In the genomic region with DNA sequence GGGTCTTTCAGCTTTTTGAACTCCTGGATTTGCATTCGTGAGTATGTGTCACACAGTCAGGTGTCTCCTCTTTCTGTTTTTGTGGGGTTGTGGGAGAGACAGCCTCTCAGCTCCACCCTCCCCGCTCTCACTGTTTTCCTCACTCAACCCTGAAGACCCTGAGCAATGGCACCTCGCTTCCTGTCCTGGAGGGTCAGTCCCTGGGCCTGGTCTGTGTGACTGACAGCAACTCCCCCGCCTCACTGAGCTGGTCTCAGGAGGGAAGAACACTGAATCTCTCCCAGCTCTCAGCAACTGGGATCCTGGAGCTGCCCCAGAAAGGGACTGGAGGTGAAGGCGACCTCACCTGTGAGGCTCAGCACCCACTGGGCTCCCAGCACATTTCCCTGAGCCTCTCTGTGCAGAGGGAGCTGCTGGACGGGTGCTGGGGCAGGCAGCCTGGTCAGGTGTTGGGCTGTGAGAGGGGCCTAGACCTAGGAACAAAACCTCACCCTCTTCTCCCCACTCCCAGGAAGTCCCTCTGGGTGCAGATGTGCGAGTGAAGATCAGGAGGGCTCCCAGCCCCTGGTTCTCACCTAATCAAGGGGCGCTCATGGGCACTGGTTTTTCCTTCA, we compare ENCODE assay signal across 18 cellular contexts. TPM values are rescaled to one million over a fixed set of nuclear protein-coding genes. Genes with fewer than 3 reads are reported as not detected.
DNase-seq lines count a peak whose midpoint lies in the region; ATAC-seq and TF ChIP-seq lines count a peak whose summit lies in the region.
"Had no signal": no experiment of that assay in that cellular context is flagged by ENCODE, and none has a peak within 500 bp of the region (broad histone marks: within the 10 kb centered on the region; RNA-seq: fewer than 3 reads in every experiment).

No MANE protein-coding gene starts in this region.

- H3K9me3 ChIP-seq in heart left ventricle (no peaks in the 10 kb centered on the region), duodenal mucosa (ENCODE audit: control insufficient read depth in 1 of 2, low read length in 2 of 2) (no peaks in the 10 kb centered on the region), neutrophil (no peaks in the 10 kb centered on the region), upper lobe of left lung (no peaks in the 10 kb centered on the region), PC-9 (ENCODE audit: insufficient read depth, low read depth) (peaks cover 8% of the 10 kb centered on the region; the same call in 1 of the 2 replicates)
- H3K9me3 ChIP-seq: pancreas had no signal

- H3K27ac ChIP-seq in heart left ventricle (peak overlapping the region in 7 of 12 donors; percentile 1 to 95 (median 19)), duodenal mucosa (ENCODE audit: low read depth, low read length) (peak overlapping the region; percentile 8), neutrophil (peak overlapping the region; percentile 100), upper lobe of left lung (peak overlapping the region; percentile 78 to 89 (median 80)), PC-9 (no peak overlapping the region)
- H3K27ac ChIP-seq: hepatocyte had no signal

- H3K4me2 ChIP-seq in PC-9, result no peak overlapping the region
- H3K4me2 ChIP-seq: hepatocyte had no signal

- H3K36me3 ChIP-seq in heart left ventricle (no peaks in the 10 kb centered on the region), duodenal mucosa (ENCODE audit: control insufficient read depth in 1 of 2, insufficient read depth in 2 of 2, low read length in 2 of 2) (no peaks in the 10 kb centered on the region), neutrophil (no peaks in the 10 kb centered on the region), upper lobe of left lung (no peaks in the 10 kb centered on the region), PC-9 (ENCODE audit: low read depth) (no peaks in the 10 kb centered on the region)
- H3K36me3 ChIP-seq: pancreas had no signal

- CTCF ChIA-PET in PC-9 (lab: Charles Lee), result no interaction called here

- H3K79me2 ChIP-seq in PC-9 (ENCODE audit: low read depth), result no peaks in the 10 kb centered on the region
- H3K79me2 ChIP-seq: hepatocyte had no signal

- TF ChIP-seq EP300 in upper lobe of left lung (IDR thresholded peaks at IDR 0.05), result no peak

- no peak for ATAC-seq in heart left ventricle
- no peak for ATAC-seq in left cardiac atrium
- ATAC-seq in upper lobe of left lung (ENCODE audit: low FRiP score in 2 of 2), result no peak

- H3K4me3 ChIP-seq in heart left ventricle (no peak overlapping the region), duodenal mucosa (ENCODE audit: low read depth in 1 of 2, low read length in 2 of 2) (no peak overlapping the region), neutrophil (ENCODE audit: low read depth in 1 of 2, low read length in 1 of 2) (peak overlapping the region; percentile 51 to 59), upper lobe of left lung (no peak overlapping the region), PC-9 (no peak overlapping the region)
- H3K4me3 ChIP-seq: hepatocyte, pancreas had no signal

- H3K4me1 ChIP-seq in heart left ventricle (peaks cover 0 to 79% (median 0%) of the 10 kb centered on the region in 12 donors), duodenal mucosa (ENCODE audit: control insufficient read depth in 1 of 2, insufficient read depth in 2 of 2, low read length in 2 of 2) (peaks cover 0 to 2% of the 10 kb centered on the region in 2 donors), neutrophil (ENCODE audit: control insufficient read depth in 1 of 2, insufficient read depth in 1 of 2, low read depth in 1 of 2, low read length in 1 of 2) (peaks cover 96 to 98% of the 10 kb centered on the region in 2 experiments), upper lobe of left lung (peaks cover 0 to 19% (median 15%) of the 10 kb centered on the region in 4 donors), PC-9 (replicated peaks; ENCODE audit: insufficient read depth) (no peaks in the 10 kb centered on the region)
- H3K4me1 ChIP-seq: pancreas had no signal

- POLR2A ChIA-PET in PC-9 (lab: Charles Lee; ENCODE audit: unreplicated experiment), result no interaction called here

- BruUV-seq in PC-9 (replicated peaks; lab: Mats Ljungman, UMichigan), result no TSS peak

- TF ChIP-seq POLR2A in heart left ventricle (IDR thresholded peaks at IDR 0.05) (no peak), upper lobe of left lung (IDR thresholded peaks at IDR 0.05) (no peak)

- H3K9ac ChIP-seq in duodenal mucosa (ENCODE audit: low read depth in 1 of 2, low read length in 2 of 2), result no peak overlapping the region

- DNase-seq in heart left ventricle (no peak), left cardiac atrium (no peak), upper lobe of left lung (no peak), PC-9 (no peak), SKM-1 (lab: John Stamatoyannopoulos, UW; ENCODE audit: unreplicated experiment) (no peak), T-helper 1 cell (no peak)
- DNase-seq: activated CD4-positive, alpha-beta T cell treated with anti-CD3 and anti-CD28 coated beads, Interleukin-2, amount 50 U/mL, for 48 hours; activated gamma-delta T cell; GOT3; kidney glomerular epithelial cell; NCI-H1417 treated with DMSO at 0.1 percent for 48 hours; NCI-H2227 treated with DMSO at 0.1 percent for 48 hours; pancreas; stimulated activated naive CD4-positive, alpha-beta T cell treated with Interleukin-2 at 50 U/mL for 16 hours had no signal

- no peaks in the 10 kb centered on the region for H4K20me1 ChIP-seq in PC-9 (ENCODE audit: insufficient read depth)

- TF ChIP-seq CTCF in heart left ventricle (IDR thresholded peaks at IDR 0.05) (no peak), neutrophil (IDR thresholded peaks at IDR 0.05) (no peak), upper lobe of left lung (IDR thresholded peaks at IDR 0.05) (no peak), PC-9 (conservative IDR thresholded peaks at IDR 0.05) (no peak)

- peaks cover 0 to 43% (median 0%) of the 10 kb centered on the region in 9 donors for H3K27me3 ChIP-seq in heart left ventricle
- H3K27me3 ChIP-seq in duodenal mucosa (ENCODE audit: control insufficient read depth in 1 of 2, insufficient read depth in 2 of 2, low read length in 2 of 2), result no peaks in the 10 kb centered on the region
- no peaks in the 10 kb centered on the region for H3K27me3 ChIP-seq in neutrophil
- no peaks in the 10 kb centered on the region for H3K27me3 ChIP-seq in upper lobe of left lung
- peaks cover 95% of the 10 kb centered on the region for H3K27me3 ChIP-seq in PC-9 (ENCODE audit: insufficient read depth, low read depth)
- H3K27me3 ChIP-seq: hepatocyte had no signal

- no peaks in the 10 kb centered on the region for H3K9me2 ChIP-seq in PC-9 (ENCODE audit: insufficient read depth)

- H3F3A ChIP-seq in PC-9 (ENCODE audit: insufficient read depth, low read depth), result no peaks in the 10 kb centered on the region

- WGBS in heart left ventricle, 4 donors, result 76 to 85% (median 79%) methylated on average over 6 to 8 of the region's 8 CpGs
- 72 to 83% methylated on average over 6 to 8 of the region's 8 CpGs for WGBS in upper lobe of left lung, 2 donors

- intact Hi-C loops in heart left ventricle (cut with DNase I) (no loop called here), left cardiac atrium (cut with DNase I) (no loop called here), PC-9 (cut with micrococcal nuclease; ENCODE audit: unreplicated experiment) (no loop called here)

- no peak overlapping the region for H2AFZ ChIP-seq in PC-9
- H2AFZ ChIP-seq: hepatocyte had no signal

RNA-seq across cellular contexts. Expression of a gene that starts 4.2 kb away (rescaled TPM):
- total RNA-seq in heart left ventricle, result 1 to 10 TPM in 3 of 9 donors, under 1 TPM in 4, not detected in 2; 0.51 to 6.1 (median 0.63) TPM
- polyA plus RNA-seq in heart left ventricle, result 1 to 10 TPM; 1.0 to 1.2 TPM
- total RNA-seq in left cardiac atrium, result 1 to 10 TPM; 1.6 to 2.2 TPM
- total RNA-seq in upper lobe of left lung, result 10 to 100 TPM in 1 of 6 donors, 1 to 10 TPM in 5; 3.4 to 10.9 (median 8.1) TPM
- not detected in 2 replicates for total RNA-seq in PC-9 (2021)
- total RNA-seq: G401 had no signal

RNA-seq across cellular contexts. Expression of a gene that starts 13.2 kb away (rescaled TPM):
- total RNA-seq in heart left ventricle (10 to 100 TPM in 1 of 9 donors, 1 to 10 TPM in 6, under 1 TPM in 2; 0.35 to 18.5 (median 1.7) TPM), left cardiac atrium (1 to 10 TPM; 5.1 to 6.6 TPM), upper lobe of left lung (10 to 100 TPM in 5 of 6 donors, 1 to 10 TPM in 1; 6.8 to 47.1 (median 24.6) TPM), PC-9 (2021) (not detected in 2 replicates)
- 1 to 10 TPM in 1 of 2 donors, under 1 TPM in 1; 0.27 to 2.0 TPM for polyA plus RNA-seq in heart left ventricle
- total RNA-seq: G401 had no signal

RNA-seq across cellular contexts. Expression of a gene that starts 29.7 kb away (rescaled TPM):
- total RNA-seq in heart left ventricle (10 to 100 TPM in 1 of 9 donors, 1 to 10 TPM in 8; 2.5 to 11.2 (median 4.2) TPM), left cardiac atrium (1 to 10 TPM; 5.3 to 6.0 TPM), upper lobe of left lung (10 to 100 TPM in 5 of 6 donors, 1 to 10 TPM in 1; 9.5 to 23.0 (median 15.1) TPM), PC-9 (2021) (7.2 and 12.6 TPM in 2 replicates)
- polyA plus RNA-seq in heart left ventricle, result 1 to 10 TPM; 1.4 to 2.4 TPM

RNA-seq across cellular contexts. Expression of a gene that starts 55.2 kb away (rescaled TPM):
- under 1 TPM in 6 of 9 donors, not detected in 3; 0.23 to 0.64 (median 0.34) TPM for total RNA-seq in heart left ventricle
- polyA plus RNA-seq in heart left ventricle, result under 1 TPM in 1 of 2 donors, not detected in 1; 0.17 TPM
- total RNA-seq in left cardiac atrium, result under 1 TPM; 0.21 to 0.31 TPM
- 1 to 10 TPM in 3 of 6 donors, not detected in 3; 1.2 to 2.1 (median 2.0) TPM for total RNA-seq in upper lobe of left lung
- 0.35 and 0.57 TPM in 2 replicates for total RNA-seq in PC-9 (2021)
- total RNA-seq: G401 had no signal
- polyA plus RNA-seq: hepatocyte had no signal

Comparison
In these comparisons a context has a peak if more than half of its experiments do, and no peak if none do; other contexts are left out.
1. H3K4me3 ChIP-seq: peak in neutrophil (2 of 2); none in heart left ventricle (0 of 12), duodenal mucosa (0 of 2), upper lobe of left lung (0 of 4) and PC-9 (single experiment).